23 cellular contexts compared by ENCODE assay signal in the genomic region with DNA sequence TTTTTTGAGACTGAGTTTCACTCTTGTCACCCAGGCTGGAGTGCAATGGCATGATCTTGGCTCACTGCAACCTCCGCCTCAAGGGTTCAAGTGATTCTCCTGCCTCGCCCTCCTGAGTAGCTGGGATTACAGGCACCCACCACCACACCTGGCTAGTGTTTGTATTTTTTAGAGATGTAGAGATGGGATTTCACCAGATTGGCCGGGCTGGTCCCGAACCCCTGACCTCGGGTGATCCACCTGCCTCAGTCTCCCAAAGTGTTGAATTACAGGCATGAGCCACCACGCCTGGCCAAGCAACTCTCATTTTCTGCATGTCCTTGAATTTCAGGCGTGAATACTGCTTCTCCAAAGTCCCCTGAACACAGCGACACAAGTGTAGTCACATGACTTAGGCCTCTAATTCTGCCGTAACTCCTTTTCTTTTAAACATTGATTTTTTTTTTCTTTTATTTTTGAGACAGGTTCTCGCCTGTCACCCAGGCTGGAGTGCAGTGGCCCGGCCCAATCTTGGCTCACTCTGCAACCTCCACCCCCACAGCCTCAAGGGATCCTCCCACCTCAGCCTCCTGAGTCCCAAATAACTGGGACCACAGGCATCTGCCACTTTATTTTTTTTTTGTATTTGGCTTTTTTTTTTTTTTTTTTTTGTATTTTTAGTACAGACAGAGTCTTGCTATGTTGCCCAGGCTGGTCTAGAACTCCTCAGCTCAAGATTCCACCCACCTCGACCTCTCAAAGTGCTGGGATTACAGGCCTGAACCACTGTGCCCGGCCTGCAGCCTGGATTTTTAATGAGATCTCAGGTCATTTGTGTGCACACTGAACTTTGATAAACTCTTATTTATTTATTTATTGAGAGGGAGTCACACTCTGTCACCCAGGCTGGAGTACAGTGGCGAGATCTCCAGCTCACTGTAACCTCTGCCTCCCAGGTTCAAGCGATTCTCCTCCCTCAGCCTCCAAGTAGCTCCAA.
"Had no signal": no experiment of that assay in that cellular context is flagged by ENCODE, and none has a peak within 500 bp of the region (broad histone marks: within the 10 kb centered on the region; RNA-seq: fewer than 3 reads in every experiment).

No MANE protein-coding gene starts in this region.

- H3K36me3 Mint-ChIP-seq: activated naive CD4-positive, alpha-beta T cell treated with anti-CD3 and anti-CD28 coated beads, Interleukin-2, amount 50 U/mL, for 24 hours had no signal

- H3K4me3 Mint-ChIP-seq: activated CD8-positive, alpha-beta T cell treated with anti-CD3 and anti-CD28 coated beads, Interleukin-2, amount 10 ng/mL, durations not matched to agents 7 days and 5 days; activated naive CD4-positive, alpha-beta T cell treated with anti-CD3 and anti-CD28 coated beads, Interleukin-2, amount 50 U/mL, for 24 hours; activated T-cell treated with anti-CD3 and anti-CD28 coated beads, Interleukin-2, amount 50 U/mL, for 24 hours; activated T-helper 1 cell treated with anti-CD3 and anti-CD28 coated beads, Interleukin-12 subunit alpha, Interleukin-12 subunit beta, Interleukin-2, Interleukin-4 antibody, amounts not matched to agents 30 ng/mL and 10 ng/mL and 1 ng/mL, durations not matched to agents 14 hours and 24 hours and 36 hours; T-helper 1 cell treated with Interleukin-12 subunit alpha and Interleukin-12 subunit beta and Interleukin-4 antibody, amounts not matched to agents 30 μg/mL and 1 μg/mL, for 36 hours had no signal

- H3K9me3 ChIP-seq: Peyer's patch had no signal

- H3K4me1 Mint-ChIP-seq: activated naive CD4-positive, alpha-beta T cell treated with anti-CD3 and anti-CD28 coated beads, Interleukin-2, amount 50 U/mL, for 24 hours had no signal

- H3K36me3 ChIP-seq: breast epithelium, Peyer's patch, SJSA1 had no signal

- H3K4me3 ChIP-seq: breast epithelium, Peyer's patch, SJSA1 had no signal

- H3K27ac Mint-ChIP-seq: activated CD8-positive, alpha-beta T cell treated with anti-CD3 and anti-CD28 coated beads, Interleukin-2, amount 10 ng/mL, durations not matched to agents 7 days and 5 days; activated naive CD4-positive, alpha-beta T cell treated with anti-CD3 and anti-CD28 coated beads, Interleukin-2, amount 50 U/mL, for 24 hours; activated T-cell treated with anti-CD3 and anti-CD28 coated beads, Interleukin-2, amount 50 U/mL, for 24 hours; activated T-helper 1 cell treated with anti-CD3 and anti-CD28 coated beads, Interleukin-12 subunit alpha, Interleukin-12 subunit beta, Interleukin-2, Interleukin-4 antibody, amounts not matched to agents 30 ng/mL and 10 ng/mL and 1 ng/mL, durations not matched to agents 14 hours and 24 hours and 36 hours; T-helper 1 cell treated with Interleukin-12 subunit alpha and Interleukin-12 subunit beta and Interleukin-4 antibody, amounts not matched to agents 30 μg/mL and 1 μg/mL, for 36 hours had no signal

- H3K27me3 ChIP-seq: breast epithelium, Peyer's patch, SJSA1 had no signal

- H3K9me3 Mint-ChIP-seq: activated naive CD4-positive, alpha-beta T cell treated with anti-CD3 and anti-CD28 coated beads, Interleukin-2, amount 50 U/mL, for 24 hours had no signal

- H3K27me3 Mint-ChIP-seq: activated naive CD4-positive, alpha-beta T cell treated with anti-CD3 and anti-CD28 coated beads, Interleukin-2, amount 50 U/mL, for 24 hours; activated T-cell treated with anti-CD3 and anti-CD28 coated beads, Interleukin-2, amount 50 U/mL, for 24 hours had no signal

- H3K27ac ChIP-seq: breast epithelium, Peyer's patch, RWPE1, SJSA1 had no signal

- DNase-seq: activated CD4-positive, alpha-beta T cell treated with anti-CD3 and anti-CD28 coated beads for 4 hours; activated CD8-positive, alpha-beta T cell treated with anti-CD3 and anti-CD28 coated beads, Interleukin-2, amount 10 ng/mL, durations not matched to agents 7 days and 5 days; activated effector memory CD4-positive, alpha-beta T cell treated with Interleukin-2 at 50 U/mL for 16 hours; activated naive CD4-positive, alpha-beta T cell; activated T-cell treated with anti-CD3 and anti-CD28 coated beads, Interleukin-2, amount 50 U/mL, for 24 hours; caudate nucleus; Karpas-422; MM.1S; NCI-H1105 treated with DMSO at 0.1 percent for 48 hours; NCI-H1436 treated with DMSO at 0.1 percent for 48 hours; NCI-H187; NCI-H2081; NCI-H446; NCI-H524; SHP77 had no signal

- H3K4me1 ChIP-seq: breast epithelium, Peyer's patch, SJSA1 had no signal

- ATAC-seq: activated CD4-positive, CD25-positive, alpha-beta regulatory T cell treated with anti-CD3 and anti-CD28 coated beads, Interleukin-2, amount 50 U/mL, for 24 hours; activated CD8-positive, alpha-beta T cell treated with anti-CD3 and anti-CD28 coated beads, Interleukin-2, amount 10 ng/mL, durations not matched to agents 7 days and 5 days had no signal
